ENCODE assay signal across 11 cellular contexts in the genomic region with DNA sequence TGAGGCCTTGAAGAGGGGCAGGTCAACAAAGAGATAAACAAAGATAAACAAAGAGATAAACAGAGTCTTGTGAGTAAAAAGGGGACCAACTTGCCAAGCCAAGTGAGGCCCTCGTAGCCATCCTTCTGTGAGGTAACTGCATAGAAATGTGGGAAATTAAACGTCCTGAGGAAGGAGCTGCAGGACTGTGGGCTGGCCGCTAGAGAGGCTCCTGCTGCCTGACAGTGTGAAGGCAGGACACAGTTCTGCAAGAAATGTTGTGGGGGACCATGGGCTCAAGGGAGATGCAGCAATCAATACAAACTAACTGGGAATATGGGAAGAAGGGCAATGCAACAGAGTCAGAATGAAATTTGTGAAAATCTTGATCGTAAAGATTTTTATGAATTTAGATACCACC.
A peak's percentile ranks its signal among the peaks of the same experiment; 100 is the strongest.
DNase-seq lines count a peak whose midpoint lies in the region; ATAC-seq and TF ChIP-seq lines count a peak whose summit lies in the region.
"Had no signal": no experiment of that assay in that cellular context is flagged by ENCODE, and none has a peak within 500 bp of the region (broad histone marks: within the 10 kb centered on the region; RNA-seq: fewer than 3 reads in every experiment).

No MANE protein-coding gene starts in this region.

- TF ChIP-seq CTCF in H9 (conservative IDR thresholded peaks at IDR 0.05), result peak; percentile 68
- TF ChIP-seq CTCF in natural killer cell (IDR thresholded peaks at IDR 0.05), result no peak

- H4K5ac ChIP-seq in H9 (ENCODE audit: insufficient read length, low read depth, low read length), result no peak overlapping the region

- no peaks in the 10 kb centered on the region; the same call in 1 of the 2 replicates for H3K4me1 ChIP-seq in H9 (ENCODE audit: insufficient read depth, low read length)
- peaks cover 23% of the 10 kb centered on the region for H3K4me1 ChIP-seq in SJCRH30
- H3K4me1 ChIP-seq: vagina had no signal

- no peaks in the 10 kb centered on the region for H3K79me2 ChIP-seq in H9 (ENCODE audit: insufficient read depth, low read length)

- H2BK15ac ChIP-seq in H9 (ENCODE audit: low read depth, low read length), result no peak overlapping the region

- H2AK5ac ChIP-seq in H9 (ENCODE audit: insufficient read length, low read length), result no peak overlapping the region

- H2BK5ac ChIP-seq in H9 (ENCODE audit: insufficient read length, low read length), result no peak overlapping the region

- H3K27ac Mint-ChIP-seq in H9, result no peak overlapping the region
- no peak overlapping the region for H3K27ac Mint-ChIP-seq in effector memory CD8-positive, alpha-beta T cell
- H3K27ac Mint-ChIP-seq in natural killer cell, result no peak overlapping the region

- no peaks in the 10 kb centered on the region for H3K27me3 ChIP-seq in H9 (ENCODE audit: insufficient read depth, low read length)
- H3K27me3 ChIP-seq in SJCRH30, result no peaks in the 10 kb centered on the region
- H3K27me3 ChIP-seq: vagina had no signal

- no peak overlapping the region for H3K4me2 ChIP-seq in H9 (ENCODE audit: insufficient read depth, insufficient read length, low read length)

- no peak overlapping the region for H2BK20ac ChIP-seq in H9 (ENCODE audit: low read depth, low read length, poor library complexity, severe bottlenecking)

- WGBS in H9 (ENCODE audit: extremely low coverage, insufficient read length, low lambda C conversion rate), result no CpG with 5 or more reads among the region's 4 CpGs

- no peaks in the 10 kb centered on the region for H4K20me1 ChIP-seq in H9 (ENCODE audit: control insufficient read depth, insufficient read depth, insufficient read length)

- H3K4me1 Mint-ChIP-seq in H9, result peaks cover 16 to 22% of the 10 kb centered on the region in 2 experiments
- H3K4me1 Mint-ChIP-seq in effector memory CD8-positive, alpha-beta T cell (ENCODE audit: low read depth in 2 of 2), result no peaks in the 10 kb centered on the region
- no peaks in the 10 kb centered on the region for H3K4me1 Mint-ChIP-seq in natural killer cell

- H3K23me2 ChIP-seq in H9 (ENCODE audit: insufficient read length, low read depth, low read length, poor library complexity, severe bottlenecking), result no peaks in the 10 kb centered on the region

- H2BK120ac ChIP-seq in H9 (ENCODE audit: low read depth, low read length, poor library complexity, severe bottlenecking), result no peak overlapping the region

- no peak overlapping the region for H4K8ac ChIP-seq in H9 (replicated peaks; ENCODE audit: insufficient read length, low read depth, low read length)

- H3K4ac ChIP-seq in H9 (ENCODE audit: low read depth, low read length), result no peak overlapping the region

- ATAC-seq in GM18519 (IDR thresholded peaks at IDR 0.05; ENCODE audit: low FRiP score, unreplicated experiment) (no peak), natural killer cell (no peak)
- no peak for ATAC-seq in effector memory CD8-positive, alpha-beta T cell (replicated peaks)

- no peak overlapping the region for H4K91ac ChIP-seq in H9 (ENCODE audit: insufficient read length, low read depth, low read length)

- no peak overlapping the region for H3K56ac ChIP-seq in H9 (ENCODE audit: insufficient read length, low read depth, low read length)

- no peak overlapping the region for H2AFZ ChIP-seq in H9 (ENCODE audit: low read length)

- H3K18ac ChIP-seq in H9 (ENCODE audit: insufficient read length, low read depth, low read length), result no peak overlapping the region

- no peak overlapping the region for H3T11ph ChIP-seq in H9 (ENCODE audit: low read length)

- H3K27ac ChIP-seq in H9 (ENCODE audit: insufficient read length, low read depth, low read length) (no peak overlapping the region), SJCRH30 (no peak overlapping the region)
- H3K27ac ChIP-seq: vagina had no signal

- DNase-seq in AG20443 (ENCODE audit: low spot score) (peak; percentile 33), H9 (peak; percentile 60), SJCRH30 (peak; percentile 22 to 43), globus pallidus (ENCODE audit: low spot score) (peak; percentile 21), NCI-H187 (lab: John Stamatoyannopoulos, UW) (no peak), natural killer cell (no peak)
- no peak for DNase-seq in effector memory CD8-positive, alpha-beta T cell
- DNase-seq: activated T-cell treated with anti-CD3 and anti-CD28 coated beads for 4 hours had no signal

- no peaks in the 10 kb centered on the region for H3K79me1 ChIP-seq in H9 (ENCODE audit: insufficient read depth, low read depth, low read length, poor library complexity, severe bottlenecking)

- H3K14ac ChIP-seq in H9 (ENCODE audit: insufficient read depth, low read length), result no peak overlapping the region

- H2BK12ac ChIP-seq in H9 (ENCODE audit: insufficient read length, low read depth, low read length), result no peak overlapping the region

- intact Hi-C loops in natural killer cell (cut with micrococcal nuclease), result no loop called here

- no peaks in the 10 kb centered on the region for H3K36me3 Mint-ChIP-seq in H9 (ENCODE audit: insufficient read depth in 1 of 3, low read depth in 3 of 3)
- no peaks in the 10 kb centered on the region for H3K36me3 Mint-ChIP-seq in effector memory CD8-positive, alpha-beta T cell (ENCODE audit: insufficient read depth)
- H3K36me3 Mint-ChIP-seq in natural killer cell, result no peaks in the 10 kb centered on the region

- no peak overlapping the region for H3K23ac ChIP-seq in H9 (ENCODE audit: insufficient read length, low read depth, low read length)

- no peak overlapping the region for H3K4me3 ChIP-seq in SJCRH30
- H3K4me3 ChIP-seq: lung, vagina had no signal

- H3K27me3 Mint-ChIP-seq in H9 (ENCODE audit: low read depth) (no peaks in the 10 kb centered on the region; the same call in 1 of the 2 replicates), natural killer cell (ENCODE audit: low read depth in 2 of 2) (peaks cover 21 to 42% of the 10 kb centered on the region in 2 donors)
- H3K27me3 Mint-ChIP-seq in effector memory CD8-positive, alpha-beta T cell, result peaks cover 60 to 61% of the 10 kb centered on the region in 2 donors

- H3K9me3 Mint-ChIP-seq in H9, result peaks cover 0 to 3% of the 10 kb centered on the region in 2 experiments; a peak in 1 of 5 replicates
- no peaks in the 10 kb centered on the region for H3K9me3 Mint-ChIP-seq in effector memory CD8-positive, alpha-beta T cell
- no peaks in the 10 kb centered on the region for H3K9me3 Mint-ChIP-seq in natural killer cell

- no peaks in the 10 kb centered on the region for H3K36me3 ChIP-seq in SJCRH30
- H3K36me3 ChIP-seq: vagina had no signal

- H3K4me3 Mint-ChIP-seq in H9 (no peak overlapping the region), natural killer cell (no peak overlapping the region)
- H3K4me3 Mint-ChIP-seq in effector memory CD8-positive, alpha-beta T cell, result no peak overlapping the region

- no peaks in the 10 kb centered on the region for H3K9me3 ChIP-seq in H9 (ENCODE audit: control insufficient read depth, low read depth, low read length)
- H3K9me3 ChIP-seq in SJCRH30 (replicated peaks), result no peaks in the 10 kb centered on the region
- H3K9me3 ChIP-seq: vagina had no signal

- no peak overlapping the region for H3K9ac ChIP-seq in H9 (ENCODE audit: extremely low read depth, insufficient read length, low read length)

Comparison
In these comparisons a context has a peak if more than half of its experiments do, and no peak if none do; other contexts are left out.
1. DNase-seq: peak in AG20443 (single experiment), H9 (single experiment), SJCRH30 (2 of 2) and globus pallidus (single experiment); none in NCI-H187 (0 of 2), effector memory CD8-positive, alpha-beta T cell (0 of 3) and natural killer cell (single experiment).